In genomic region chr17:62816282-62816839, GRCh38 we compare ENCODE assay signal across 23 cellular contexts. TPM values are rescaled to one million over a fixed set of nuclear protein-coding genes. Genes with fewer than 3 reads are reported as not detected.
DNase-seq lines count a peak whose midpoint lies in the region; ATAC-seq and TF ChIP-seq lines count a peak whose summit lies in the region.
"Had no signal": no experiment of that assay in that cellular context is flagged by ENCODE, and none has a peak within 500 bp of the region (broad histone marks: within the 10 kb centered on the region; RNA-seq: fewer than 3 reads in every experiment).

No MANE protein-coding gene starts in this region.

- H3K4me1 Mint-ChIP-seq in CD4-positive, alpha-beta T cell (ENCODE audit: low read depth): peaks cover 6% of the 10 kb centered on the region

- H4K8ac ChIP-seq in trophoblast cell (ENCODE audit: low read depth, low read length): no peak overlapping the region

- H3K4ac ChIP-seq in trophoblast cell (ENCODE audit: low read depth, low read length): no peak overlapping the region

- no peaks in the 10 kb centered on the region for H3K36me3 Mint-ChIP-seq in CD4-positive, alpha-beta T cell (ENCODE audit: low read depth)
- H3K36me3 Mint-ChIP-seq: IgD-negative memory B cell had no signal

- peak; percentile 52 for DNase-seq in GM03348 (ENCODE audit: low spot score)
- peak; percentile 74 for DNase-seq in amniotic epithelial cell (ENCODE audit: low read depth)
- peak; percentile 80 for DNase-seq in fibroblast of peridontal ligament (ENCODE audit: extremely low read depth)
- no peak for DNase-seq in trophoblast cell
- DNase-seq in NCI-H2029 (lab: John Stamatoyannopoulos, UW): no peak
- no peak for DNase-seq in CD4-positive, alpha-beta T cell
- DNase-seq in NCI-H1436 treated with DMSO at 0.1 percent for 48 hours (lab: John Stamatoyannopoulos, UW): no peak
- DNase-seq: CD4-positive, alpha-beta memory T cell; DND-41; GOT3; NCI-H1105; NCI-H2081; NCI-H2171; NCI-H524 treated with DMSO at 0.1 percent for 48 hours; NCI-H82; PC-3; SHP77 treated with DMSO at 0.1 percent for 48 hours had no signal

- no peak overlapping the region for H3K18ac ChIP-seq in trophoblast cell (ENCODE audit: low read length)

- CTCF ChIA-PET in CD4-positive, alpha-beta T cell (lab: Charles Lee): no interaction called here

- H3K9me3 ChIP-seq in trophoblast cell (ENCODE audit: insufficient read depth, low read depth, low read length): peaks cover 2% of the 10 kb centered on the region
- no peaks in the 10 kb centered on the region for H3K9me3 ChIP-seq in CD4-positive, alpha-beta T cell (ENCODE audit: control insufficient read depth, low read length)
- H3K9me3 ChIP-seq: BLaER1 had no signal

- no peak for TF ChIP-seq CTCF in CD4-positive, alpha-beta T cell (IDR thresholded peaks at IDR 0.05)

- no peak overlapping the region for H2BK12ac ChIP-seq in trophoblast cell (ENCODE audit: low read length)

- no CpG with 5 or more reads among the region's 6 CpGs for WGBS in trophoblast cell (ENCODE audit: extremely low coverage, insufficient coverage, insufficient read length)

- no peak for ATAC-seq in CD4-positive, alpha-beta T cell (ENCODE audit: poor library complexity)
- ATAC-seq: HCT116, PC-3 had no signal

- intact Hi-C loops in CD4-positive, alpha-beta T cell (cut with DNase I, micrococcal nuclease): no loop called here

- H3K14ac ChIP-seq in trophoblast cell (ENCODE audit: low read length): no peak overlapping the region

- H3K4me3 ChIP-seq in trophoblast cell (ENCODE audit: low read depth, low read length): no peak overlapping the region
- H3K4me3 ChIP-seq: BLaER1, SK-N-MC had no signal

- H3K9ac ChIP-seq in trophoblast cell (ENCODE audit: low read length): no peak overlapping the region
- H3K9ac ChIP-seq: BLaER1 had no signal

- no peak overlapping the region for H2AFZ ChIP-seq in trophoblast cell (ENCODE audit: insufficient read depth, low read length, poor library complexity)

- H3K27me3 ChIP-seq in trophoblast cell (ENCODE audit: insufficient read depth, low read length): no peaks in the 10 kb centered on the region
- no peaks in the 10 kb centered on the region for H3K27me3 ChIP-seq in CD4-positive, alpha-beta T cell (ENCODE audit: control insufficient read depth, insufficient read depth, low read length)
- H3K27me3 ChIP-seq: BLaER1 had no signal

- no peak overlapping the region for H2AK5ac ChIP-seq in trophoblast cell (ENCODE audit: low read length)

- H3K27ac ChIP-seq in trophoblast cell (ENCODE audit: low read depth, low read length): no peak overlapping the region
- H3K27ac ChIP-seq in CD4-positive, alpha-beta T cell (ENCODE audit: low read depth, low read length): no peak overlapping the region
- H3K27ac ChIP-seq: BLaER1, SK-N-MC had no signal

- H3K27ac Mint-ChIP-seq in CD4-positive, alpha-beta T cell: no peak overlapping the region
- H3K27ac Mint-ChIP-seq: CD4-positive, alpha-beta memory T cell; IgD-negative memory B cell had no signal

- no peak overlapping the region for H4K91ac ChIP-seq in trophoblast cell (ENCODE audit: low read depth, low read length)

- no peak overlapping the region for H4K12ac ChIP-seq in trophoblast cell (ENCODE audit: low read depth, low read length)

- H3K23ac ChIP-seq in trophoblast cell (ENCODE audit: low read length): no peak overlapping the region

- peak overlapping the region; percentile 24 for H2BK120ac ChIP-seq in trophoblast cell (ENCODE audit: insufficient read depth, low read length, poor library complexity)

- H3K79me2 ChIP-seq in trophoblast cell (ENCODE audit: control insufficient read depth, insufficient read depth, low read length, poor library complexity): peaks cover 2% of the 10 kb centered on the region

- peaks cover 18% of the 10 kb centered on the region for H3K27me3 Mint-ChIP-seq in CD4-positive, alpha-beta T cell

- H2BK5ac ChIP-seq in trophoblast cell (ENCODE audit: low read depth, low read length, poor library complexity): no peak overlapping the region

- POLR2A ChIA-PET in CD4-positive, alpha-beta T cell (lab: Charles Lee): no interaction called here

- H3K79me1 ChIP-seq in trophoblast cell (ENCODE audit: low read length): peaks cover 24% of the 10 kb centered on the region

- no peak overlapping the region for H3K4me3 Mint-ChIP-seq in CD4-positive, alpha-beta T cell
- H3K4me3 Mint-ChIP-seq: CD4-positive, alpha-beta memory T cell; IgD-negative memory B cell had no signal

- H3K9me3 Mint-ChIP-seq in CD4-positive, alpha-beta T cell: peaks cover 7% of the 10 kb centered on the region

- H3K4me2 ChIP-seq in trophoblast cell (ENCODE audit: low read length): no peak overlapping the region
- H3K4me2 ChIP-seq: BLaER1 had no signal

- H3K4me1 ChIP-seq in trophoblast cell (ENCODE audit: control insufficient read depth in 1 of 2, insufficient read depth in 2 of 2, low read length in 2 of 2): peaks cover 5 to 18% of the 10 kb centered on the region in 2 experiments

- no peaks in the 10 kb centered on the region for H3K36me3 ChIP-seq in trophoblast cell (ENCODE audit: control insufficient read depth in 1 of 2, insufficient read depth in 2 of 2, low read length in 2 of 2)
- H3K36me3 ChIP-seq: BLaER1 had no signal

RNA-seq across cellular contexts. Expression of gene MARCHF10, which starts 8.2 kb away (rescaled TPM):
- polyA plus RNA-seq in trophoblast cell (2013): 0.62 and 0.69 TPM in 2 replicates
- total RNA-seq in CD4-positive, alpha-beta T cell: not detected
- total RNA-seq: A673, PC-3, RPMI7951 had no signal

Comparison
In these comparisons a context has a peak if more than half of its experiments do, and no peak if none do; other contexts are left out.
1. DNase-seq: peak in GM03348 (single experiment), amniotic epithelial cell (single experiment) and fibroblast of peridontal ligament (single experiment); none in trophoblast cell (0 of 2), NCI-H2029 (single experiment), CD4-positive, alpha-beta T cell (0 of 10) and NCI-H1436 treated with DMSO at 0.1 percent for 48 hours (single experiment).